In genomic region chr9:86413966-86414880, GRCh38 we compare ENCODE assay signal across 8 cellular contexts.
DNase-seq lines count a peak whose midpoint lies in the region; ATAC-seq and TF ChIP-seq lines count a peak whose summit lies in the region.

No MANE protein-coding gene starts in this region.

- DNase-seq in IMR-90 (peak; percentile 50), adrenal gland (no peak), inferior parietal cortex (ENCODE audit: extremely low spot score) (peak; percentile 71), upper lobe of left lung (no peak), NCI-H2081 treated with DMSO at 0.1 percent for 48 hours (lab: John Stamatoyannopoulos, UW) (no peak)

- WGBS in IMR-90 (ENCODE audit: extremely low coverage in 2 of 2, insufficient read length in 1 of 2), 2 experiments: no CpG with 5 or more reads among the region's 10 CpGs
- WGBS in adrenal gland, 4 donors: 47 to 58% (median 53%) methylated on average over 10 of the region's 10 CpGs
- 55 to 63% methylated on average over 10 of the region's 10 CpGs for WGBS in upper lobe of left lung, 2 donors

- H3K79me1 ChIP-seq in IMR-90 (ENCODE audit: low read depth in 1 of 2, low read length in 2 of 2): no peaks in the 10 kb centered on the region

- intact Hi-C loops in IMR-90 (cut with micrococcal nuclease) (loop anchor here (1.0 to 10.0 kb wide), 4 partner anchors 209 to 1249 kb away; partner anchors contain the start of gene GAS1), adrenal gland (cut with DNase I) (no loop called here)

- peak; percentile 66 for TF ChIP-seq CTCF in DOHH2 (IDR thresholded peaks at IDR 0.05; ENCODE audit: low read depth, low read length, poor library complexity, severe bottlenecking)
- TF ChIP-seq CTCF in IMR-90 (conservative IDR thresholded peaks at IDR 0.05; ENCODE audit: low read depth, low read length): peak; percentile 70
- TF ChIP-seq CTCF in adrenal gland (IDR thresholded peaks at IDR 0.05): peak; percentile 50 to 85 (median 70)
- TF ChIP-seq CTCF in upper lobe of left lung (IDR thresholded peaks at IDR 0.05): peak in 5 of 6 experiments; percentile 55 to 64 (median 58)

- CTCF ChIA-PET in IMR-90 (lab: Yijun Ruan, JAX): interaction anchor here (0.6 to 1.5 kb wide), 18 partner anchors 9 to 1537 kb away, joined by 3 to 6 read pairs (median 3); partner anchors contain the start of gene SPATA31E1

- no peak overlapping the region for H2BK5ac ChIP-seq in IMR-90 (ENCODE audit: low read depth, low read length, poor library complexity, severe bottlenecking)

- TF ChIP-seq RAD21 in IMR-90 (IDR thresholded peaks at IDR 0.05; ENCODE audit: low read length): peak; percentile 70

- no peak overlapping the region for H3K27ac ChIP-seq in DOHH2 (ENCODE audit: low read depth, low read length)
- no peak overlapping the region for H3K27ac ChIP-seq in IMR-90 (ENCODE audit: insufficient read depth, low read length)
- no peak overlapping the region for H3K27ac ChIP-seq in adrenal gland
- no peak overlapping the region for H3K27ac ChIP-seq in upper lobe of left lung

- POLR2A ChIA-PET in IMR-90 (lab: Charles Lee; ENCODE audit: unreplicated experiment): no interaction called here

- H3K79me2 ChIP-seq in DOHH2 (ENCODE audit: control insufficient read depth, low read length): no peaks in the 10 kb centered on the region

- peaks cover 4% of the 10 kb centered on the region; the same call in 1 of the 2 replicates for H3K27me3 ChIP-seq in DOHH2 (ENCODE audit: control insufficient read depth, low read length)
- no peaks in the 10 kb centered on the region for H3K27me3 ChIP-seq in IMR-90 (ENCODE audit: control insufficient read depth, insufficient read depth, low read length)
- no peaks in the 10 kb centered on the region for H3K27me3 ChIP-seq in adrenal gland
- no peaks in the 10 kb centered on the region for H3K27me3 ChIP-seq in upper lobe of left lung

- H3K36me3 ChIP-seq in DOHH2 (ENCODE audit: control insufficient read depth, low read length) (no peaks in the 10 kb centered on the region), IMR-90 (ENCODE audit: control insufficient read depth, insufficient read depth, low read length) (no peaks in the 10 kb centered on the region), adrenal gland (replicated peaks in 1 of 2) (no peaks in the 10 kb centered on the region), upper lobe of left lung (no peaks in the 10 kb centered on the region)

- H2BK120ac ChIP-seq in IMR-90 (ENCODE audit: low read depth, low read length): no peak overlapping the region

- H3K9me2 ChIP-seq in DOHH2 (replicated peaks; ENCODE audit: control insufficient read depth, low read length): no peaks in the 10 kb centered on the region

- TF ChIP-seq EP300 in upper lobe of left lung (IDR thresholded peaks at IDR 0.05): no peak

- dilution Hi-C loops in IMR-90 (cut with HindIII; ENCODE audit: low sequenced_read_pairs, unreplicated experiment): no loop called here

- TF ChIP-seq POLR2A in IMR-90 (IDR thresholded peaks at IDR 0.05; ENCODE audit: low read depth, low read length) (no peak), adrenal gland (IDR thresholded peaks at IDR 0.05) (no peak), upper lobe of left lung (IDR thresholded peaks at IDR 0.05) (no peak)

- H3K4me1 ChIP-seq in DOHH2 (ENCODE audit: control insufficient read depth, low read length): no peaks in the 10 kb centered on the region
- H3K4me1 ChIP-seq in IMR-90 (ENCODE audit: control insufficient read depth, insufficient read depth, low read length): peaks cover 2% of the 10 kb centered on the region
- H3K4me1 ChIP-seq in adrenal gland (replicated peaks in 1 of 2): no peaks in the 10 kb centered on the region
- H3K4me1 ChIP-seq in upper lobe of left lung: peaks cover 0 to 10% (median 5%) of the 10 kb centered on the region in 4 donors

- H2AK5ac ChIP-seq in IMR-90 (ENCODE audit: low read depth, low read length): no peak overlapping the region

- H3K4me3 ChIP-seq in DOHH2 (ENCODE audit: low read length): no peak overlapping the region
- no peak overlapping the region for H3K4me3 ChIP-seq in IMR-90 (ENCODE audit: insufficient read depth, low read depth, low read length)
- H3K4me3 ChIP-seq in adrenal gland: no peak overlapping the region
- H3K4me3 ChIP-seq in upper lobe of left lung: no peak overlapping the region

- in situ Hi-C loops in IMR-90 (cut with MboI; ENCODE audit: low sequenced_read_pairs): loop anchor here (10.0 kb wide), 1 partner anchor 1251 kb away; no protein-coding TSS in a partner anchor

- no peaks in the 10 kb centered on the region for H3K9me1 ChIP-seq in IMR-90 (ENCODE audit: insufficient read depth, low read length)

- no peaks in the 10 kb centered on the region for H3F3A ChIP-seq in DOHH2 (ENCODE audit: control insufficient read depth, insufficient read depth)

- no peak overlapping the region for H2AFZ ChIP-seq in IMR-90 (replicated peaks; ENCODE audit: low read length, poor library complexity)

- H3K4ac ChIP-seq in IMR-90 (ENCODE audit: low read depth, low read length): no peak overlapping the region

- peak overlapping the region; percentile 65; the same call in 1 of the 2 replicates for H2BK20ac ChIP-seq in IMR-90 (ENCODE audit: low read depth, low read length)

- no peak overlapping the region for H3K4me2 ChIP-seq in DOHH2 (ENCODE audit: low read length)
- peak overlapping the region; percentile 53; the same call in 1 of the 2 replicates for H3K4me2 ChIP-seq in IMR-90 (ENCODE audit: low read depth, low read length)

- H3K18ac ChIP-seq in IMR-90 (ENCODE audit: low read depth, low read length): peak overlapping the region; percentile 43; the same call in 1 of the 2 replicates

- H4K8ac ChIP-seq in IMR-90 (ENCODE audit: low read depth in 2 of 2, low read length in 2 of 2): 0 out of 4 replicates have a peak overlapping the region, but pooled peaks of 1 of the 2 experiments have one; percentile 60

- no peak overlapping the region for H3K56ac ChIP-seq in IMR-90 (ENCODE audit: extremely low read depth, insufficient read depth, low read length)

- no peak overlapping the region for H3K9ac ChIP-seq in IMR-90 (ENCODE audit: low read depth, low read length)

- H2AK9ac ChIP-seq in IMR-90 (replicated peaks; ENCODE audit: low read depth, low read length, poor library complexity): no peak overlapping the region

- ATAC-seq in IMR-90 (ENCODE audit: low read depth) (peak; percentile 80), upper lobe of left lung (ENCODE audit: low FRiP score in 2 of 2) (peak in 1 of 2 donors; percentile 60), GM18907 (IDR thresholded peaks at IDR 0.05; ENCODE audit: unreplicated experiment) (no peak), HG02763 (IDR thresholded peaks at IDR 0.05; ENCODE audit: unreplicated experiment) (no peak)

- no peaks in the 10 kb centered on the region for H4K20me1 ChIP-seq in DOHH2 (ENCODE audit: control insufficient read depth, insufficient read depth, low read depth, low read length)
- H4K20me1 ChIP-seq in IMR-90 (ENCODE audit: insufficient read depth, low read length): no peaks in the 10 kb centered on the region

- no TSS peak for BruUV-seq in IMR-90 (replicated peaks; lab: Mats Ljungman, UMichigan)

- no peak overlapping the region for H3K14ac ChIP-seq in IMR-90 (replicated peaks; ENCODE audit: low read depth, low read length)

- no peak overlapping the region for H4K91ac ChIP-seq in IMR-90 (ENCODE audit: insufficient read depth, low read depth, low read length)

- H4K5ac ChIP-seq in IMR-90 (ENCODE audit: low read depth, low read length): peak overlapping the region; percentile 59; the same call in 1 of the 2 replicates

- H3K9me3 ChIP-seq in DOHH2 (ENCODE audit: control insufficient read depth, insufficient read depth, low read length): no peaks in the 10 kb centered on the region
- no peaks in the 10 kb centered on the region for H3K9me3 ChIP-seq in IMR-90 (ENCODE audit: control insufficient read depth, insufficient read depth, low read length)
- no peaks in the 10 kb centered on the region for H3K9me3 ChIP-seq in adrenal gland (replicated peaks in 1 of 3)
- no peaks in the 10 kb centered on the region for H3K9me3 ChIP-seq in upper lobe of left lung

- H2BK15ac ChIP-seq in IMR-90 (ENCODE audit: low read depth, low read length): no peak overlapping the region

- no peak overlapping the region for H3K23ac ChIP-seq in IMR-90 (ENCODE audit: low read depth, low read length)

TF ChIP-seq in IMR-90, 13 proteins besides CTCF, POLR2A, EP300 and RAD21:
- peak; percentile 69 for TF ChIP-seq SMC3 (IDR thresholded peaks at IDR 0.05; ENCODE audit: low read depth, low read length)
- no peak for TF ChIP-seq RFX5 (IDR thresholded peaks at IDR 0.05; ENCODE audit: low read depth, low read length)

Comparison
In these comparisons a context has a peak if more than half of its experiments do, and no peak if none do; other contexts are left out.
1. DNase-seq: peak in IMR-90 (single experiment) and inferior parietal cortex (single experiment); none in adrenal gland (0 of 7), upper lobe of left lung (0 of 2) and NCI-H2081 treated with DMSO at 0.1 percent for 48 hours (single experiment).
2. Peak in every context shown above with its lines, with median percentiles within 50 percentile points of each other: CTCF ChIP-seq.